ENCODE assay signal across 35 cellular contexts in genomic region chr7:124284937-124285336, GRCh38.
DNase-seq lines count a peak whose midpoint lies in the region; ATAC-seq and TF ChIP-seq lines count a peak whose summit lies in the region.
"Had no signal": no experiment of that assay in that cellular context is flagged by ENCODE, and none has a peak within 500 bp of the region (broad histone marks: within the 10 kb centered on the region; RNA-seq: fewer than 3 reads in every experiment).

No MANE protein-coding gene starts in this region.

- no peak overlapping the region for H3K23ac ChIP-seq in H9 (ENCODE audit: insufficient read length, low read depth, low read length)

- intact Hi-C loops in PC-3 (cut with micrococcal nuclease): loop anchor here (2.0 kb wide), 1 partner anchor 34 kb away; no protein-coding TSS in a partner anchor

- no TSS peak for BruUV-seq in PC-3 (replicated peaks; lab: Mats Ljungman, UMichigan)

- H3K4me1 ChIP-seq in PC-3 (ENCODE audit: insufficient read depth, low read length) (peaks cover 13% of the 10 kb centered on the region), RWPE2 (ENCODE audit: insufficient read depth, poor library complexity, severe bottlenecking) (peaks cover 6% of the 10 kb centered on the region), H9 (ENCODE audit: insufficient read depth, low read length) (no peaks in the 10 kb centered on the region)
- H3K4me1 ChIP-seq: A549; BE2C; BLaER1; BLaER1 treated with 17β-estradiol and CSF1 and Interleukin-3, amounts not matched to agents 10 nM and 100 nM; Caco-2 had no signal

- H4K20me1 ChIP-seq in PC-3 (ENCODE audit: low read length) (no peaks in the 10 kb centered on the region), H9 (ENCODE audit: control insufficient read depth, insufficient read depth, insufficient read length) (no peaks in the 10 kb centered on the region)
- H4K20me1 ChIP-seq: BLaER1; BLaER1 treated with 17β-estradiol and CSF1 and Interleukin-3, amounts not matched to agents 10 nM and 100 nM had no signal

- no CpG with 5 or more reads among the region's 1 CpG for WGBS in H9 (ENCODE audit: extremely low coverage, insufficient read length, low lambda C conversion rate)

- H3K4me1 Mint-ChIP-seq in H9: no peaks in the 10 kb centered on the region
- H3K4me1 Mint-ChIP-seq: B cell; CD14-positive monocyte; CD4-positive, alpha-beta memory T cell; CD4-positive, CD25-positive, alpha-beta regulatory T cell; CD8-positive, alpha-beta memory T cell had no signal

- H2AFZ ChIP-seq in PC-3 (ENCODE audit: low read length) (no peak overlapping the region), H9 (ENCODE audit: low read length) (no peak overlapping the region)

- no peak overlapping the region for H3K27ac Mint-ChIP-seq in H9
- H3K27ac Mint-ChIP-seq: B cell; CD14-positive monocyte; CD4-positive, alpha-beta memory T cell; CD4-positive, alpha-beta T cell; CD4-positive, CD25-positive, alpha-beta regulatory T cell; CD8-positive, alpha-beta memory T cell; CD8-positive, alpha-beta T cell had no signal

- H2BK20ac ChIP-seq in H9 (ENCODE audit: low read depth, low read length, poor library complexity, severe bottlenecking): no peak overlapping the region

- CTCF ChIA-PET in PC-3 (lab: Charles Lee): no interaction called here

- no peak overlapping the region for H2BK120ac ChIP-seq in H9 (ENCODE audit: low read depth, low read length, poor library complexity, severe bottlenecking)

- no peak overlapping the region for H2AK5ac ChIP-seq in H9 (ENCODE audit: insufficient read length, low read length)

- POLR2A ChIA-PET in PC-3 (lab: Charles Lee; ENCODE audit: unreplicated experiment): no interaction called here

- H3K79me2 ChIP-seq in PC-3 (ENCODE audit: low read length) (no peaks in the 10 kb centered on the region), H9 (ENCODE audit: insufficient read depth, low read length) (no peaks in the 10 kb centered on the region)

- H3K27me3 ChIP-seq in PC-3 (ENCODE audit: low read length) (no peaks in the 10 kb centered on the region), RWPE2 (ENCODE audit: insufficient read depth, poor library complexity, severe bottlenecking) (no peaks in the 10 kb centered on the region), H9 (ENCODE audit: insufficient read depth, low read length) (no peaks in the 10 kb centered on the region)
- H3K27me3 ChIP-seq: BE2C; BLaER1; BLaER1 treated with 17β-estradiol and CSF1 and Interleukin-3, amounts not matched to agents 10 nM and 100 nM had no signal

- TF ChIP-seq CTCF in PC-3 (conservative IDR thresholded peaks at IDR 0.05; ENCODE audit: low read depth, low read length): no peak
- no peak for TF ChIP-seq CTCF in RWPE2 (IDR thresholded peaks at IDR 0.05; ENCODE audit: poor library complexity, severe bottlenecking)
- TF ChIP-seq CTCF in H9 (conservative IDR thresholded peaks at IDR 0.05): no peak

- H2BK12ac ChIP-seq in H9 (ENCODE audit: insufficient read length, low read depth, low read length): no peak overlapping the region

- peak; percentile 15 for DNase-seq in HT1080 (ENCODE audit: low read depth)
- peak; percentile 1 for DNase-seq in M059J (ENCODE audit: low read depth)
- DNase-seq in PC-3: peak; percentile 71
- no peak for DNase-seq in RWPE2 (ENCODE audit: low spot score)
- no peak for DNase-seq in H9
- no peak for DNase-seq in hepatic stellate cell (ENCODE audit: low spot score)
- DNase-seq: 8988T; ACHN; AML-193; BE2C; C1 segment of cervical spinal cord; Caco-2; Calu3; CD4-positive, alpha-beta memory T cell; CD4-positive, alpha-beta T cell; CD4-positive, CD25-positive, alpha-beta regulatory T cell; CD8-positive, alpha-beta memory T cell; CD8-positive, alpha-beta T cell; COR-L47; DMS 273 treated with DMSO at 0.1 percent for 48 hours; DMS153; DMS53; DMS79; DMS79 treated with DMSO at 0.1 percent for 48 hours; DND-41; EL had no signal

- peak; percentile 92 for ATAC-seq in PC-3
- peak; percentile 55; the same call in 2 of the 3 replicates for ATAC-seq in RWPE2 (ENCODE audit: low read depth)
- ATAC-seq in HG02973 (IDR thresholded peaks at IDR 0.05; ENCODE audit: unreplicated experiment): no peak
- no peak for ATAC-seq in GM21619 (IDR thresholded peaks at IDR 0.05; ENCODE audit: unreplicated experiment)
- ATAC-seq: A549; CD8-positive, alpha-beta T cell had no signal

- no peak overlapping the region for H3K18ac ChIP-seq in H9 (ENCODE audit: insufficient read length, low read depth, low read length)

- no peaks in the 10 kb centered on the region for H3F3A ChIP-seq in PC-3 (ENCODE audit: low read length, unreplicated experiment)

- H3K79me1 ChIP-seq in H9 (ENCODE audit: insufficient read depth, low read depth, low read length, poor library complexity, severe bottlenecking): no peaks in the 10 kb centered on the region

- no peak overlapping the region for H3K4me3 Mint-ChIP-seq in H9
- H3K4me3 Mint-ChIP-seq: B cell; CD14-positive monocyte; CD4-positive, alpha-beta memory T cell; CD4-positive, alpha-beta T cell; CD4-positive, CD25-positive, alpha-beta regulatory T cell; CD8-positive, alpha-beta memory T cell; CD8-positive, alpha-beta T cell had no signal

- H3K9me3 Mint-ChIP-seq in H9: no peaks in the 10 kb centered on the region

- peak overlapping the region; percentile 45 for H3K27ac ChIP-seq in PC-3 (ENCODE audit: low read length)
- no peak overlapping the region for H3K27ac ChIP-seq in RWPE2 (ENCODE audit: poor library complexity, severe bottlenecking)
- no peak overlapping the region for H3K27ac ChIP-seq in H9 (ENCODE audit: insufficient read length, low read depth, low read length)
- H3K27ac ChIP-seq: 22Rv1; A549; BLaER1; BLaER1 treated with 17β-estradiol and CSF1 and Interleukin-3, amounts not matched to agents 10 nM and 100 nM; C4-2B had no signal

- H3K56ac ChIP-seq in H9 (ENCODE audit: insufficient read length, low read depth, low read length): no peak overlapping the region

- H3K9me2 ChIP-seq in PC-3 (replicated peaks; ENCODE audit: low read length): no peaks in the 10 kb centered on the region

- no peak overlapping the region for H3K14ac ChIP-seq in H9 (ENCODE audit: insufficient read depth, low read length)

- no peaks in the 10 kb centered on the region for H3K23me2 ChIP-seq in H9 (ENCODE audit: insufficient read length, low read depth, low read length, poor library complexity, severe bottlenecking)

- H4K8ac ChIP-seq in H9 (replicated peaks; ENCODE audit: insufficient read length, low read depth, low read length): no peak overlapping the region

- no peak overlapping the region for H3K4me3 ChIP-seq in PC-3 (ENCODE audit: low read length)
- H3K4me3 ChIP-seq in RWPE2 (ENCODE audit: severe bottlenecking): no peak overlapping the region
- H3K4me3 ChIP-seq: A549; BLaER1; BLaER1 treated with 17β-estradiol and CSF1 and Interleukin-3, amounts not matched to agents 10 nM and 100 nM had no signal

- H3K9me3 ChIP-seq in PC-3 (ENCODE audit: low read length): no peaks in the 10 kb centered on the region
- no peaks in the 10 kb centered on the region for H3K9me3 ChIP-seq in RWPE2 (ENCODE audit: severe bottlenecking)
- H3K9me3 ChIP-seq in H9 (ENCODE audit: control insufficient read depth, low read depth, low read length): no peaks in the 10 kb centered on the region
- H3K9me3 ChIP-seq: A549; BE2C; BLaER1; BLaER1 treated with 17β-estradiol and CSF1 and Interleukin-3, amounts not matched to agents 10 nM and 100 nM; Caco-2 had no signal

- H4K91ac ChIP-seq in H9 (ENCODE audit: insufficient read length, low read depth, low read length): no peak overlapping the region

- H3K9ac ChIP-seq in PC-3 (ENCODE audit: low read length) (no peak overlapping the region), H9 (ENCODE audit: extremely low read depth, insufficient read length, low read length) (no peak overlapping the region)
- H3K9ac ChIP-seq: BLaER1; BLaER1 treated with 17β-estradiol and CSF1 and Interleukin-3, amounts not matched to agents 10 nM and 100 nM had no signal

- no peaks in the 10 kb centered on the region for H3K36me3 Mint-ChIP-seq in H9 (ENCODE audit: insufficient read depth in 1 of 3, low read depth in 3 of 3)
- H3K36me3 Mint-ChIP-seq: CD14-positive monocyte; CD4-positive, alpha-beta memory T cell; CD4-positive, CD25-positive, alpha-beta regulatory T cell; CD8-positive, alpha-beta memory T cell; CD8-positive, alpha-beta T cell had no signal

- H3K4me2 ChIP-seq in PC-3 (ENCODE audit: low read length) (peak overlapping the region; percentile 13; the same call in 1 of the 2 replicates), H9 (ENCODE audit: insufficient read depth, insufficient read length, low read length) (no peak overlapping the region)
- H3K4me2 ChIP-seq: A549; BLaER1; BLaER1 treated with 17β-estradiol and CSF1 and Interleukin-3, amounts not matched to agents 10 nM and 100 nM had no signal

- H2BK5ac ChIP-seq in H9 (ENCODE audit: insufficient read length, low read length): no peak overlapping the region

- H4K5ac ChIP-seq in H9 (ENCODE audit: insufficient read length, low read depth, low read length): no peak overlapping the region

- H3K27me3 Mint-ChIP-seq in H9 (ENCODE audit: low read depth): no peaks in the 10 kb centered on the region
- H3K27me3 Mint-ChIP-seq: B cell; CD4-positive, alpha-beta memory T cell; CD4-positive, alpha-beta T cell; CD4-positive, CD25-positive, alpha-beta regulatory T cell; CD8-positive, alpha-beta memory T cell had no signal

- no peak overlapping the region for H3K4ac ChIP-seq in H9 (ENCODE audit: low read depth, low read length)

- H3T11ph ChIP-seq in H9 (ENCODE audit: low read length): no peak overlapping the region

- H3K36me3 ChIP-seq in PC-3 (ENCODE audit: low read depth, low read length) (no peaks in the 10 kb centered on the region), RWPE2 (ENCODE audit: low read depth) (no peaks in the 10 kb centered on the region)
- H3K36me3 ChIP-seq: BE2C; BLaER1; BLaER1 treated with 17β-estradiol and CSF1 and Interleukin-3, amounts not matched to agents 10 nM and 100 nM had no signal

- no peak overlapping the region for H2BK15ac ChIP-seq in H9 (ENCODE audit: low read depth, low read length)

Comparison
In these comparisons a context has a peak if more than half of its experiments do, and no peak if none do; other contexts are left out.
1. DNase-seq: peak in HT1080 (single experiment), M059J (single experiment) and PC-3 (single experiment); none in RWPE2 (single experiment), H9 (single experiment) and hepatic stellate cell (single experiment).
2. ATAC-seq: peak in PC-3 (single experiment) and RWPE2 (single experiment); none in HG02973 (single experiment) and GM21619 (single experiment).